ENCODE assay signal across 10 cellular contexts in genomic region chr14:76948213-76948947, GRCh38.
DNase-seq lines count a peak whose midpoint lies in the region; ATAC-seq and TF ChIP-seq lines count a peak whose summit lies in the region.
"Had no signal": no experiment of that assay in that cellular context is flagged by ENCODE, and none has a peak within 500 bp of the region (broad histone marks: within the 10 kb centered on the region; RNA-seq: fewer than 3 reads in every experiment).

No MANE protein-coding gene starts in this region.

- no peaks in the 10 kb centered on the region for H3K9me3 Mint-ChIP-seq in activated CD8-positive, alpha-beta T cell treated with anti-CD3 and anti-CD28 coated beads, Interleukin-2, amount 10 ng/mL, durations not matched to agents 7 days and 5 days (ENCODE audit: insufficient read depth)
- H3K9me3 Mint-ChIP-seq in activated CD8-positive, alpha-beta T cell treated with anti-CD3 and anti-CD28 coated beads for 36 hours = no peaks in the 10 kb centered on the region
- H3K9me3 Mint-ChIP-seq in activated CD8-positive, alpha-beta memory T cell treated with anti-CD3 and anti-CD28 coated beads, Interleukin-2, amount 10 ng/mL, durations not matched to agents 7 days and 5 days (ENCODE audit: low read depth) = no peaks in the 10 kb centered on the region

- 57 to 67% methylated on average over 11 of the region's 11 CpGs for WGBS in upper lobe of left lung, 2 donors

- H3K27me3 ChIP-seq in muscle layer of colon (ENCODE audit: control insufficient read depth in 1 of 2, insufficient read depth in 2 of 2, low read length in 2 of 2) (no peaks in the 10 kb centered on the region), upper lobe of left lung (no peaks in the 10 kb centered on the region)

- H3K4me1 ChIP-seq in muscle layer of colon (ENCODE audit: insufficient read depth, low read length) = peaks cover 35% of the 10 kb centered on the region
- peaks cover 41 to 48% (median 43%) of the 10 kb centered on the region in 4 donors for H3K4me1 ChIP-seq in upper lobe of left lung

- H3K36me3 Mint-ChIP-seq in activated CD8-positive, alpha-beta T cell treated with anti-CD3 and anti-CD28 coated beads, Interleukin-2, amount 10 ng/mL, durations not matched to agents 7 days and 5 days (ENCODE audit: low read depth) = no peaks in the 10 kb centered on the region
- no peaks in the 10 kb centered on the region for H3K36me3 Mint-ChIP-seq in activated CD8-positive, alpha-beta T cell treated with anti-CD3 and anti-CD28 coated beads for 36 hours (ENCODE audit: low read depth)
- H3K36me3 Mint-ChIP-seq in activated CD8-positive, alpha-beta memory T cell treated with anti-CD3 and anti-CD28 coated beads, Interleukin-2, amount 10 ng/mL, durations not matched to agents 7 days and 5 days = no peaks in the 10 kb centered on the region

- H3K4me1 Mint-ChIP-seq in activated CD8-positive, alpha-beta T cell treated with anti-CD3 and anti-CD28 coated beads, Interleukin-2, amount 10 ng/mL, durations not matched to agents 7 days and 5 days (ENCODE audit: low read depth) = peaks cover 53% of the 10 kb centered on the region
- H3K4me1 Mint-ChIP-seq in activated CD8-positive, alpha-beta T cell treated with anti-CD3 and anti-CD28 coated beads for 36 hours (ENCODE audit: low read depth) = peaks cover 34% of the 10 kb centered on the region
- H3K4me1 Mint-ChIP-seq in activated CD8-positive, alpha-beta memory T cell treated with anti-CD3 and anti-CD28 coated beads, Interleukin-2, amount 10 ng/mL, durations not matched to agents 7 days and 5 days = peaks cover 36% of the 10 kb centered on the region

- peak overlapping the region; percentile 49 for H3K27ac Mint-ChIP-seq in activated CD8-positive, alpha-beta T cell treated with anti-CD3 and anti-CD28 coated beads, Interleukin-2, amount 10 ng/mL, durations not matched to agents 7 days and 5 days
- H3K27ac Mint-ChIP-seq in activated CD8-positive, alpha-beta T cell treated with anti-CD3 and anti-CD28 coated beads for 36 hours = no peak overlapping the region
- H3K27ac Mint-ChIP-seq in activated CD8-positive, alpha-beta memory T cell treated with anti-CD3 and anti-CD28 coated beads, Interleukin-2, amount 10 ng/mL, durations not matched to agents 7 days and 5 days = no peak overlapping the region

- no peak for TF ChIP-seq EP300 in upper lobe of left lung (IDR thresholded peaks at IDR 0.05)

- ATAC-seq in activated CD8-positive, alpha-beta T cell treated with anti-CD3 and anti-CD28 coated beads, Interleukin-2, amount 10 ng/mL, durations not matched to agents 7 days and 5 days = no peak
- no peak for ATAC-seq in activated CD8-positive, alpha-beta T cell treated with anti-CD3 and anti-CD28 coated beads for 36 hours
- ATAC-seq in upper lobe of left lung (ENCODE audit: low FRiP score in 2 of 2) = no peak
- ATAC-seq in activated CD8-positive, alpha-beta memory T cell treated with anti-CD3 and anti-CD28 coated beads, Interleukin-2, amount 10 ng/mL, durations not matched to agents 7 days and 5 days = no peak

- H3K27me3 Mint-ChIP-seq in activated CD8-positive, alpha-beta T cell treated with anti-CD3 and anti-CD28 coated beads, Interleukin-2, amount 10 ng/mL, durations not matched to agents 7 days and 5 days (ENCODE audit: low read depth) = no peaks in the 10 kb centered on the region
- no peaks in the 10 kb centered on the region for H3K27me3 Mint-ChIP-seq in activated CD8-positive, alpha-beta T cell treated with anti-CD3 and anti-CD28 coated beads for 36 hours
- no peaks in the 10 kb centered on the region for H3K27me3 Mint-ChIP-seq in activated CD8-positive, alpha-beta memory T cell treated with anti-CD3 and anti-CD28 coated beads, Interleukin-2, amount 10 ng/mL, durations not matched to agents 7 days and 5 days

- TF ChIP-seq CTCF in activated CD8-positive, alpha-beta T cell treated with anti-CD3 and anti-CD28 coated beads for 36 hours (IDR thresholded peaks at IDR 0.05) = no peak
- TF ChIP-seq CTCF in upper lobe of left lung (IDR thresholded peaks at IDR 0.05) = no peak
- no peak for TF ChIP-seq CTCF in GM20000 (IDR thresholded peaks at IDR 0.05; ENCODE audit: extremely low read depth, missing control alignments)

- no peak overlapping the region for H3K4me3 ChIP-seq in muscle layer of colon (ENCODE audit: low read depth in 1 of 2, low read length in 2 of 2)
- no peak overlapping the region for H3K4me3 ChIP-seq in upper lobe of left lung
- H3K4me3 ChIP-seq: HAP-1 had no signal

- H3K4me3 Mint-ChIP-seq in activated CD8-positive, alpha-beta T cell treated with anti-CD3 and anti-CD28 coated beads, Interleukin-2, amount 10 ng/mL, durations not matched to agents 7 days and 5 days = no peak overlapping the region
- H3K4me3 Mint-ChIP-seq in activated CD8-positive, alpha-beta T cell treated with anti-CD3 and anti-CD28 coated beads for 36 hours = no peak overlapping the region
- H3K4me3 Mint-ChIP-seq in activated CD8-positive, alpha-beta memory T cell treated with anti-CD3 and anti-CD28 coated beads, Interleukin-2, amount 10 ng/mL, durations not matched to agents 7 days and 5 days = no peak overlapping the region

- peak overlapping the region; percentile 10 for H3K9ac ChIP-seq in muscle layer of colon (ENCODE audit: low read length)

- intact Hi-C loops in activated CD8-positive, alpha-beta T cell treated with anti-CD3 and anti-CD28 coated beads for 36 hours (cut with micrococcal nuclease) = no loop called here

- CTCF ChIA-PET in activated CD8-positive, alpha-beta T cell treated with anti-CD3 and anti-CD28 coated beads, Interleukin-2, amount 10 ng/mL, durations not matched to agents 7 days and 5 days (lab: Charles Lee) = interaction anchor here (1.0 to 2.4 kb wide), 15 partner anchors 7 to 122 kb away, joined by 3 to 15 read pairs (median 6); no protein-coding TSS in a partner anchor
- CTCF ChIA-PET in activated CD8-positive, alpha-beta T cell treated with anti-CD3 and anti-CD28 coated beads for 36 hours (lab: Charles Lee) = interaction anchor here (0.9 to 4.0 kb wide), 10 partner anchors 7 to 147 kb away, joined by 3 to 24 read pairs (median 6); no protein-coding TSS in a partner anchor
- CTCF ChIA-PET in activated CD8-positive, alpha-beta memory T cell treated with anti-CD3 and anti-CD28 coated beads, Interleukin-2, amount 10 ng/mL, durations not matched to agents 7 days and 5 days (lab: Charles Lee) = interaction anchor here (1.0 to 2.3 kb wide), 9 partner anchors 10 to 105 kb away, joined by 4 to 18 read pairs (median 6); no protein-coding TSS in a partner anchor

- POLR2A ChIA-PET in activated CD8-positive, alpha-beta T cell treated with anti-CD3 and anti-CD28 coated beads, Interleukin-2, amount 10 ng/mL, durations not matched to agents 7 days and 5 days (lab: Charles Lee) = interaction anchor here (1.4 to 1.8 kb wide), 3 partner anchors 7 to 79 kb away, joined by 5 to 7 read pairs (median 5); no protein-coding TSS in a partner anchor
- POLR2A ChIA-PET in activated CD8-positive, alpha-beta T cell treated with anti-CD3 and anti-CD28 coated beads for 36 hours (lab: Charles Lee) = interaction anchor here (0.7 to 1.2 kb wide), 4 partner anchors 19 to 772 kb away, joined by 3 to 4 read pairs (median 3); no protein-coding TSS in a partner anchor

- H3K27ac ChIP-seq in muscle layer of colon (ENCODE audit: low read depth, low read length) (peak overlapping the region; percentile 89), upper lobe of left lung (peak overlapping the region; percentile 72 to 93 (median 86))

- no peak for DNase-seq in activated CD8-positive, alpha-beta T cell treated with anti-CD3 and anti-CD28 coated beads, Interleukin-2, amount 10 ng/mL, durations not matched to agents 7 days and 5 days
- DNase-seq in activated CD8-positive, alpha-beta T cell treated with anti-CD3 and anti-CD28 coated beads for 36 hours = no peak
- DNase-seq in dermis blood vessel endothelial cell (peak; percentile 54), upper lobe of left lung (peak in 1 of 2 donors; percentile 68), islet precursor cell (no peak), GM20000 (ENCODE audit: low spot score) (no peak)
- DNase-seq in activated CD8-positive, alpha-beta memory T cell treated with anti-CD3 and anti-CD28 coated beads, Interleukin-2, amount 10 ng/mL, durations not matched to agents 7 days and 5 days = no peak
- DNase-seq: effector CD4-positive, alpha-beta T cell had no signal

- no peak for TF ChIP-seq POLR2A in upper lobe of left lung (IDR thresholded peaks at IDR 0.05)

- H3K9me3 ChIP-seq in muscle layer of colon (ENCODE audit: low read length) (no peaks in the 10 kb centered on the region), upper lobe of left lung (no peaks in the 10 kb centered on the region)
- H3K9me3 ChIP-seq: HAP-1 had no signal

- H3K36me3 ChIP-seq in muscle layer of colon (ENCODE audit: insufficient read depth, low read length) (no peaks in the 10 kb centered on the region), upper lobe of left lung (no peaks in the 10 kb centered on the region)
- H3K36me3 ChIP-seq: HAP-1 had no signal
